In the genomic region with DNA sequence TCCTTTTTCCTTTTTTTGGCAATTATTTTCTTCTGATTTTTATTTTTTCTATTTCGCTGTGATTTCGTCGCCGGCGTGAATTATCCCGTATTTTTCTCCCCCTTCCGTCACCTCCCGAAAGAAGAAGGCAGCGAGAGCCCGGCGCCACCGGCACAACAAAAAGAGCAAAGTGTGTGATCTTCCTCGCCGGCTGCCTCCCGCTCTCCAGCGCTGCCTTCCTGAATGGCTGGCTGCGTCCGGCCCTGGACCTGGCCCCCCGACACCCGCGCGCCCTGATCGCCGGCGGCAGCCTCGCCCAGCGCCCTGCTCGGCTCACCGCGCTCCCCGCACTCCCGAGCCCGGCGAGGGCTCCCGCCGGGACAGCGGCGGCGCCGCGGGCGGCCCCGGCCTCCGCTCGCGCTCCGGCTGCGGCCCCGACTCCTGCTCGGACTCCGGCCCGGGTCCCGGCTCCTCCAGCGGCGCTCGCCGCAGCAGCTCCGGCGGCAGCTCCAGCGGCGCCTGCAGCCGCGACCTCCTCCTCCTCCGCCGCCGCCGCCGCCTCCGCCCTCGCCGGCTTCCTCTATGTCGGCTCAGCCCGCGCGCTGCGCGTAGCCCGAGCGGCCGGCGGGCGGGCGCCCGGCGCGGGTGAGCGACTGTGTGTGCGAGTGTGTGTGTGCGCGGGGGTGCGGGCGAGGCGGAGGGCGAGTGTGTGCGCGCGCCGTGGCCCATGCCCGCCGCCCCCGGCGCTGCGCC, we compare ENCODE assay signal across 1 cellular context.
TF ChIP-seq lines count a peak whose summit lies in the region.

No MANE protein-coding gene starts in this region.

TF ChIP-seq in SK-N-SH, 30 proteins besides CTCF, POLR2A, EP300 and RAD21:
- 0 out of 2 replicates have a peak, but pooled peaks have one; percentile 31 for TF ChIP-seq NRF1 (IDR thresholded peaks at IDR 0.05; ENCODE audit: low read depth, low read length)
- TF ChIP-seq ELF1 (IDR thresholded peaks at IDR 0.05), result no peak
- 0 out of 2 replicates have a peak, but pooled peaks have one; percentile 10 for TF ChIP-seq REST (IDR thresholded peaks at IDR 0.05; ENCODE audit: low read depth, low read length)
